1 cellular context compared by ENCODE assay signal in genomic region chr17:781920-782731, GRCh38.
A peak's percentile ranks its signal among the peaks of the same experiment; 100 is the strongest.
TF ChIP-seq lines count a peak whose summit lies in the region.

TSS of gene GLOD4 (minus strand) at chr17:782280. CDS start at chr17:782255, 25 bp downstream.
TSS of gene MRM3 (plus strand) at chr17:782353. CDS start at chr17:782379, 26 bp downstream.

TF ChIP-seq in HEK293, 187 proteins besides CTCF, POLR2A, EP300 and RAD21 (continued from another document and continues in another):
- TF ChIP-seq ZBTB44 (tag by site-specific recombination; IDR thresholded peaks at IDR 0.05) (no peak), ZNF626 (tag by site-specific recombination; IDR thresholded peaks at IDR 0.05) (no peak), ZNF530 (tag by site-specific recombination; IDR thresholded peaks at IDR 0.05; ENCODE audit: low read depth) (no peak), ZSCAN30 (tag by site-specific recombination; IDR thresholded peaks at IDR 0.05) (peak; percentile 68; the same call in 1 of the 2 replicates), ZNF596 (tag by site-specific recombination; IDR thresholded peaks at IDR 0.05) (no peak), ATF2 (tag by site-specific recombination; IDR thresholded peaks at IDR 0.05; ENCODE audit: low read depth) (peak; percentile 97), ZBTB20 (tag by site-specific recombination; IDR thresholded peaks at IDR 0.05) (peak; percentile 80), SALL2 (tag by site-specific recombination; IDR thresholded peaks at IDR 0.05; ENCODE audit: borderline replicate concordance) (no peak), ZIC2 (tag by site-specific recombination; IDR thresholded peaks at IDR 0.05) (peak; percentile 54), PRDM2 (tag by site-specific recombination; IDR thresholded peaks at IDR 0.05; ENCODE audit: borderline replicate concordance) (peak; percentile 55; the same call in 1 of the 2 replicates), ZFP69B (tag by site-specific recombination; IDR thresholded peaks at IDR 0.05) (0 out of 2 replicates have a peak, but pooled peaks have one; percentile 15), ZNF629 (tag by site-specific recombination; IDR thresholded peaks at IDR 0.05) (peak; percentile 99), ZNF366 (tag by site-specific recombination; conservative IDR thresholded peaks at IDR 0.05) (no peak), ZNF280D (tag by site-specific recombination; IDR thresholded peaks at IDR 0.05) (no peak), ZSCAN18 (tag by site-specific recombination; IDR thresholded peaks at IDR 0.05) (peak; percentile 57; the same call in 1 of the 2 replicates), ZBTB6 (tag by site-specific recombination; IDR thresholded peaks at IDR 0.05) (peak; percentile 3; the same call in 1 of the 2 replicates), PRDM10 (tag by site-specific recombination; IDR thresholded peaks at IDR 0.05) (no peak; the same call in 1 of the 2 replicates), ZNF2 (tag by site-specific recombination; IDR thresholded peaks at IDR 0.05) (peak; percentile 97), ZNF792 (tag by site-specific recombination; IDR thresholded peaks at IDR 0.05) (0 out of 2 replicates have a peak, but pooled peaks have one; percentile 13), ZNF26 (tag by site-specific recombination; IDR thresholded peaks at IDR 0.05) (no peak), ZBTB11 (tag by site-specific recombination; conservative IDR thresholded peaks at IDR 0.05; ENCODE audit: low read depth) (peak; percentile 20; the same call in 1 of the 2 replicates), ZNF544 (tag by site-specific recombination; IDR thresholded peaks at IDR 0.05) (no peak), YY1 (tag by site-specific recombination; IDR thresholded peaks at IDR 0.05) (peak; percentile 99)
